ENCODE assay signal across 18 cellular contexts in genomic region chr2:34261701-34262100, GRCh38.
"Had no signal": no experiment of that assay in that cellular context is flagged by ENCODE, and none has a peak within 500 bp of the region (broad histone marks: within the 10 kb centered on the region; RNA-seq: fewer than 3 reads in every experiment).

No MANE protein-coding gene starts in this region.

- H3K27ac Mint-ChIP-seq: activated B cell treated with CpG ODN at 0.5 μM for 24 hours; activated CD4-positive, alpha-beta T cell treated with anti-CD3 and anti-CD28 coated beads, Interleukin-2, amount 10 ng/mL, durations not matched to agents 24 days and 14 days; activated naive CD8-positive, alpha-beta T cell treated with anti-CD3 and anti-CD28 coated beads, Interleukin-2, amount 50 U/mL, for 24 hours; activated T-helper 1 cell treated with anti-CD3 and anti-CD28 coated beads, Interleukin-12 subunit alpha, Interleukin-12 subunit beta, Interleukin-2, Interleukin-4 antibody, amounts not matched to agents 30 ng/mL and 10 ng/mL and 1 ng/mL, durations not matched to agents 14 hours and 24 hours and 36 hours; naive thymus-derived CD8-positive, alpha-beta T cell; progenitor cell of endocrine pancreas; stimulated activated naive B cell treated with anti-CD40 and anti-IgM and Interleukin-4, amounts not matched to agents 10 μg/mL and 1 μg/mL and 100 μg/mL, for 72 hours had no signal

- DNase-seq: activated B cell treated with CpG ODN at 0.5 μM for 24 hours; activated CD4-positive, alpha-beta T cell treated with anti-CD3 and anti-CD28 coated beads, Interleukin-2, amount 10 ng/mL, durations not matched to agents 24 days and 14 days; activated naive CD4-positive, alpha-beta T cell treated with Interleukin-2 at 50 U/mL for 16 hours; activated naive CD8-positive, alpha-beta T cell treated with anti-CD3 and anti-CD28 coated beads, Interleukin-2, amount 50 U/mL, for 24 hours; dorsolateral prefrontal cortex; foreskin keratinocyte; head of caudate nucleus; mammary epithelial cell; mucosa of descending colon; naive thymus-derived CD8-positive, alpha-beta T cell; occipital lobe; right lobe of liver; stimulated activated naive B cell treated with anti-CD40 and anti-IgM and Interleukin-4, amounts not matched to agents 10 μg/mL and 1 μg/mL and 100 μg/mL, for 72 hours; transverse colon had no signal

- H3K27me3 ChIP-seq: ascending aorta, dorsolateral prefrontal cortex, foreskin keratinocyte, right lobe of liver, transverse colon had no signal

- H3K4me3 Mint-ChIP-seq: activated B cell treated with CpG ODN at 0.5 μM for 24 hours; activated CD4-positive, alpha-beta T cell treated with anti-CD3 and anti-CD28 coated beads, Interleukin-2, amount 10 ng/mL, durations not matched to agents 24 days and 14 days; activated naive CD8-positive, alpha-beta T cell treated with anti-CD3 and anti-CD28 coated beads, Interleukin-2, amount 50 U/mL, for 24 hours; activated T-helper 1 cell treated with anti-CD3 and anti-CD28 coated beads, Interleukin-12 subunit alpha, Interleukin-12 subunit beta, Interleukin-2, Interleukin-4 antibody, amounts not matched to agents 30 ng/mL and 10 ng/mL and 1 ng/mL, durations not matched to agents 14 hours and 24 hours and 36 hours; naive thymus-derived CD8-positive, alpha-beta T cell; stimulated activated naive B cell treated with anti-CD40 and anti-IgM and Interleukin-4, amounts not matched to agents 10 μg/mL and 1 μg/mL and 100 μg/mL, for 72 hours had no signal

- H3K4me1 ChIP-seq: ascending aorta, foreskin keratinocyte, right lobe of liver, transverse colon had no signal

- ATAC-seq: activated naive CD8-positive, alpha-beta T cell treated with anti-CD3 and anti-CD28 coated beads, Interleukin-2, amount 50 U/mL, for 24 hours; foreskin keratinocyte; left lobe of liver; mucosa of descending colon; naive thymus-derived CD8-positive, alpha-beta T cell; right lobe of liver; stimulated activated naive B cell treated with anti-CD40 and anti-IgM and Interleukin-4, amounts not matched to agents 10 μg/mL and 1 μg/mL and 100 μg/mL, for 72 hours had no signal

- H3K4me3 ChIP-seq: ascending aorta, dorsolateral prefrontal cortex, mucosa of descending colon, right lobe of liver, transverse colon had no signal

- H3K27ac ChIP-seq: ascending aorta, dorsolateral prefrontal cortex, foreskin keratinocyte, right lobe of liver, transverse colon had no signal

- H3K9me3 ChIP-seq: ascending aorta, mucosa of descending colon, right lobe of liver, transverse colon had no signal

- H3K9me3 Mint-ChIP-seq: activated B cell treated with CpG ODN at 0.5 μM for 24 hours had no signal

- H3K4me1 Mint-ChIP-seq: activated B cell treated with CpG ODN at 0.5 μM for 24 hours; activated CD4-positive, alpha-beta T cell treated with anti-CD3 and anti-CD28 coated beads, Interleukin-2, amount 10 ng/mL, durations not matched to agents 24 days and 14 days; activated naive CD8-positive, alpha-beta T cell treated with anti-CD3 and anti-CD28 coated beads, Interleukin-2, amount 50 U/mL, for 24 hours; naive thymus-derived CD8-positive, alpha-beta T cell; stimulated activated naive B cell treated with anti-CD40 and anti-IgM and Interleukin-4, amounts not matched to agents 10 μg/mL and 1 μg/mL and 100 μg/mL, for 72 hours had no signal

- H3K36me3 ChIP-seq: ascending aorta, right lobe of liver, transverse colon had no signal

- H3K36me3 Mint-ChIP-seq: naive thymus-derived CD8-positive, alpha-beta T cell; stimulated activated naive B cell treated with anti-CD40 and anti-IgM and Interleukin-4, amounts not matched to agents 10 μg/mL and 1 μg/mL and 100 μg/mL, for 72 hours had no signal

- H3K27me3 Mint-ChIP-seq: activated B cell treated with CpG ODN at 0.5 μM for 24 hours; activated CD4-positive, alpha-beta T cell treated with anti-CD3 and anti-CD28 coated beads, Interleukin-2, amount 10 ng/mL, durations not matched to agents 24 days and 14 days; activated naive CD8-positive, alpha-beta T cell treated with anti-CD3 and anti-CD28 coated beads, Interleukin-2, amount 50 U/mL, for 24 hours; progenitor cell of endocrine pancreas; stimulated activated naive B cell treated with anti-CD40 and anti-IgM and Interleukin-4, amounts not matched to agents 10 μg/mL and 1 μg/mL and 100 μg/mL, for 72 hours had no signal
